Comparison of ENCODE assay signal across 1 cellular context in genomic region chr7:1842321-1843221, GRCh38.
TF ChIP-seq lines count a peak whose summit lies in the region.

No MANE protein-coding gene starts in this region.

TF ChIP-seq in HepG2, 621 proteins besides CTCF, POLR2A, EP300 and RAD21 (continued from another document and continues in another):
- peak; percentile 56; the same call in 1 of the 2 replicates for TF ChIP-seq THRA (CRISPR knock-in tag; IDR thresholded peaks at IDR 0.05; ENCODE audit: borderline replicate concordance)
- no peak for TF ChIP-seq NR2F2 (IDR thresholded peaks at IDR 0.05; ENCODE audit: borderline replicate concordance, low read depth)
- no peak for TF ChIP-seq CBX5 (CRISPR knock-in tag; IDR thresholded peaks at IDR 0.05; ENCODE audit: borderline replicate concordance)
- no peak for TF ChIP-seq IRX3 (CRISPR knock-in tag; IDR thresholded peaks at IDR 0.05; ENCODE audit: borderline replicate concordance, low read depth)
- peak; percentile 17; the same call in 1 of the 2 replicates for TF ChIP-seq TARDBP (CRISPR knock-in tag; IDR thresholded peaks at IDR 0.05)
- peak in 1 of 2 experiments; percentile 39; a peak in 1 of 4 replicates for TF ChIP-seq HMGXB4 (CRISPR knock-in tag; IDR thresholded peaks at IDR 0.05; ENCODE audit: borderline replicate concordance in 1 of 2, low read depth in 1 of 2)
- no peak for TF ChIP-seq MZF1 (CRISPR knock-in tag; IDR thresholded peaks at IDR 0.05; ENCODE audit: borderline replicate concordance)
- no peak for TF ChIP-seq ZBTB37 (CRISPR knock-in tag; IDR thresholded peaks at IDR 0.05)
- TF ChIP-seq MTF1 (CRISPR knock-in tag; IDR thresholded peaks at IDR 0.05): no peak
- TF ChIP-seq GATAD2A (CRISPR knock-in tag; IDR thresholded peaks at IDR 0.05): peak; percentile 72
- TF ChIP-seq NFYB (CRISPR knock-in tag; IDR thresholded peaks at IDR 0.05): no peak
- TF ChIP-seq SMAD1 (CRISPR knock-in tag; IDR thresholded peaks at IDR 0.05; ENCODE audit: borderline replicate concordance, low read depth): no peak
- peak; percentile 94 for TF ChIP-seq MAX (IDR thresholded peaks at IDR 0.05)
- TF ChIP-seq ZMYM4 (CRISPR knock-in tag; IDR thresholded peaks at IDR 0.05): peak; percentile 76
- no peak for TF ChIP-seq SOX6 (IDR thresholded peaks at IDR 0.05)
- TF ChIP-seq SOX6 (CRISPR knock-in tag; IDR thresholded peaks at IDR 0.05): 0 out of 2 replicates have a peak, but pooled peaks have one; percentile 19
- no peak for TF ChIP-seq ZNF101 (CRISPR knock-in tag; IDR thresholded peaks at IDR 0.05; ENCODE audit: borderline replicate concordance, low read depth)
- no peak for TF ChIP-seq KAT7 (CRISPR knock-in tag; IDR thresholded peaks at IDR 0.05; ENCODE audit: borderline replicate concordance)
- TF ChIP-seq MED1 (CRISPR knock-in tag; IDR thresholded peaks at IDR 0.05): peak; percentile 62
- no peak for TF ChIP-seq REXO4 (CRISPR knock-in tag; IDR thresholded peaks at IDR 0.05; ENCODE audit: borderline replicate concordance)
- TF ChIP-seq ZBTB7A (CRISPR knock-in tag; IDR thresholded peaks at IDR 0.05): no peak
- no peak for TF ChIP-seq ZNF580 (CRISPR knock-in tag; IDR thresholded peaks at IDR 0.05; ENCODE audit: borderline replicate concordance, low read depth)
- no peak for TF ChIP-seq ELF4 (CRISPR knock-in tag; IDR thresholded peaks at IDR 0.05; ENCODE audit: borderline replicate concordance)
- no peak for TF ChIP-seq ZNF33A (CRISPR knock-in tag; IDR thresholded peaks at IDR 0.05; ENCODE audit: borderline replicate concordance)
- TF ChIP-seq TAF1 (CRISPR knock-in tag; IDR thresholded peaks at IDR 0.05): no peak
- no peak for TF ChIP-seq KDM1A (CRISPR knock-in tag; IDR thresholded peaks at IDR 0.05)
- TF ChIP-seq ZNF879 (CRISPR knock-in tag; IDR thresholded peaks at IDR 0.05): no peak
- TF ChIP-seq ZNF768 (CRISPR knock-in tag; IDR thresholded peaks at IDR 0.05): no peak
- 0 out of 2 replicates have a peak, but pooled peaks have one; percentile 46 for TF ChIP-seq ZNF558 (CRISPR knock-in tag; IDR thresholded peaks at IDR 0.05; ENCODE audit: borderline replicate concordance)
- TF ChIP-seq ZNF281 (CRISPR knock-in tag; IDR thresholded peaks at IDR 0.05; ENCODE audit: borderline replicate concordance): no peak
- no peak for TF ChIP-seq ZNF383 (CRISPR knock-in tag; IDR thresholded peaks at IDR 0.05; ENCODE audit: borderline replicate concordance)
- TF ChIP-seq HNRNPLL (IDR thresholded peaks at IDR 0.05; ENCODE audit: low read depth, low read length, poor library complexity, severe bottlenecking): no peak
- TF ChIP-seq CSRNP2 (CRISPR knock-in tag; conservative IDR thresholded peaks at IDR 0.05; ENCODE audit: low read depth): no peak
- TF ChIP-seq GFI1 (CRISPR knock-in tag; IDR thresholded peaks at IDR 0.05; ENCODE audit: borderline replicate concordance): no peak
- no peak for TF ChIP-seq RBAK (CRISPR knock-in tag; IDR thresholded peaks at IDR 0.05)
- TF ChIP-seq ZMAT5 (CRISPR knock-in tag; IDR thresholded peaks at IDR 0.05; ENCODE audit: borderline replicate concordance, low read depth): no peak
- 0 out of 2 replicates have a peak, but pooled peaks have one; percentile 21 for TF ChIP-seq ZNF644 (CRISPR knock-in tag; IDR thresholded peaks at IDR 0.05; ENCODE audit: low read depth)
- TF ChIP-seq MAFF (IDR thresholded peaks at IDR 0.05; ENCODE audit: low read depth, low read length): no peak
- no peak for TF ChIP-seq ZNF276 (CRISPR knock-in tag; IDR thresholded peaks at IDR 0.05; ENCODE audit: low read depth)
- TF ChIP-seq SP4 (CRISPR knock-in tag; IDR thresholded peaks at IDR 0.05): no peak
- TF ChIP-seq ZNF761 (CRISPR knock-in tag; conservative IDR thresholded peaks at IDR 0.05): no peak
- TF ChIP-seq TBX3 (IDR thresholded peaks at IDR 0.05; ENCODE audit: borderline replicate concordance): no peak
- TF ChIP-seq SIX1 (CRISPR knock-in tag; IDR thresholded peaks at IDR 0.05; ENCODE audit: borderline replicate concordance): no peak
- no peak for TF ChIP-seq SALL2 (CRISPR knock-in tag; IDR thresholded peaks at IDR 0.05)
- 0 out of 2 replicates have a peak, but pooled peaks have one; percentile 33 for TF ChIP-seq ZNF280D (CRISPR knock-in tag; IDR thresholded peaks at IDR 0.05)
- TF ChIP-seq NFE2L1 (CRISPR knock-in tag; IDR thresholded peaks at IDR 0.05; ENCODE audit: borderline replicate concordance): no peak
- no peak for TF ChIP-seq MAZ (IDR thresholded peaks at IDR 0.05; ENCODE audit: borderline replicate concordance, low read depth, low read length)
- TF ChIP-seq MAZ (CRISPR knock-in tag; IDR thresholded peaks at IDR 0.05; ENCODE audit: low read depth): no peak
- no peak for TF ChIP-seq ZFYVE20 (CRISPR knock-in tag; IDR thresholded peaks at IDR 0.05; ENCODE audit: borderline replicate concordance, low read depth)
- no peak for TF ChIP-seq ZNF207 (IDR thresholded peaks at IDR 0.05; ENCODE audit: borderline replicate concordance)
